ENCODE assay signal across 8 cellular contexts in genomic region chr5:176810084-176810597, GRCh38. TPM values are rescaled to one million over a fixed set of nuclear protein-coding genes. Genes with fewer than 3 reads are reported as not detected.
DNase-seq lines count a peak whose midpoint lies in the region; ATAC-seq, FAIRE-seq and TF ChIP-seq lines count a peak whose summit lies in the region.
"Had no signal": no experiment of that assay in that cellular context is flagged by ENCODE, and none has a peak within 500 bp of the region (broad histone marks: within the 10 kb centered on the region; RNA-seq: fewer than 3 reads in every experiment).

TSS of gene UNC5A (plus strand) at chr5:176810559. CDS start at chr5:176810751, 192 bp downstream.

- H3K4me3 ChIP-seq in epithelial cell of esophagus (ENCODE audit: low read length), result no peak within 1 kb of the TSS
- peak within 1 kb of the TSS in 3 of 4 donors; percentile 10 to 49 (median 30) for H3K4me3 ChIP-seq in pancreas

- H3K4me1 ChIP-seq in pancreas, result peaks cover 0 to 7% (median 3%) of the 10 kb centered on the region in 3 donors

- DNase-seq in GM13976 (ENCODE audit: low spot score) (peak; percentile 76), NCI-H226 (peak; percentile 50), activated T-cell treated with anti-CD3 and anti-CD28 coated beads for 1 hour (ENCODE audit: low read depth) (peak; percentile 29), epithelial cell of esophagus (ENCODE audit: low read depth) (peak; percentile 57), pancreas (peak in 2 of 6 donors; percentile 23 to 72), MV-4-11 (lab: John Stamatoyannopoulos, UW) (no peak)

- no peak within 1 kb of the TSS for H3K27ac ChIP-seq in pancreas

- TF ChIP-seq CTCF in GM13976 (IDR thresholded peaks at IDR 0.05; ENCODE audit: borderline replicate concordance, control extremely low read depth, extremely low read depth, insufficient read depth, missing control alignments) (no peak), epithelial cell of esophagus (IDR thresholded peaks at IDR 0.05; ENCODE audit: insufficient read depth, low read depth, low read length, missing control alignments) (no peak), pancreas (IDR thresholded peaks at IDR 0.05) (no peak)

- ATAC-seq in pancreas, result peak; percentile 71 to 83 (median 78)
- ATAC-seq in HG03159 (IDR thresholded peaks at IDR 0.05; ENCODE audit: unreplicated experiment), result no peak

- no peaks in the 10 kb centered on the region for H3K9me3 ChIP-seq in pancreas

- intact Hi-C loops in pancreas (cut with DNase I), result no loop called here

- in situ Hi-C loops in GM13976 (cut with MboI; ENCODE audit: low sequenced_read_pairs, unreplicated experiment), result no loop called here

- peaks cover 0 to 20% (median 5%) of the 10 kb centered on the region in 4 donors for H3K27me3 ChIP-seq in pancreas

- FAIRE-seq in pancreas (lab: Jason Lieb, UNC), result no peak

- WGBS in pancreas, 2 donors, result 0 to 1% methylated on average over 21 to 65 of the region's 65 CpGs

- H3K36me3 ChIP-seq in pancreas, result no peaks in the 10 kb centered on the region

RNA-seq across cellular contexts. Expression of gene UNC5A, which starts in this region (rescaled TPM):
- under 1 TPM; 0.09 to 0.49 (median 0.22) TPM for total RNA-seq in pancreas
- polyA plus RNA-seq in pancreas, result 1 to 10 TPM; 2.3 to 3.6 TPM
- total RNA-seq: activated CD8-positive, alpha-beta memory T cell treated with anti-CD3 and anti-CD28 coated beads for 36 hours had no signal
